ENCODE assay signal across 8 cellular contexts in the genomic region with DNA sequence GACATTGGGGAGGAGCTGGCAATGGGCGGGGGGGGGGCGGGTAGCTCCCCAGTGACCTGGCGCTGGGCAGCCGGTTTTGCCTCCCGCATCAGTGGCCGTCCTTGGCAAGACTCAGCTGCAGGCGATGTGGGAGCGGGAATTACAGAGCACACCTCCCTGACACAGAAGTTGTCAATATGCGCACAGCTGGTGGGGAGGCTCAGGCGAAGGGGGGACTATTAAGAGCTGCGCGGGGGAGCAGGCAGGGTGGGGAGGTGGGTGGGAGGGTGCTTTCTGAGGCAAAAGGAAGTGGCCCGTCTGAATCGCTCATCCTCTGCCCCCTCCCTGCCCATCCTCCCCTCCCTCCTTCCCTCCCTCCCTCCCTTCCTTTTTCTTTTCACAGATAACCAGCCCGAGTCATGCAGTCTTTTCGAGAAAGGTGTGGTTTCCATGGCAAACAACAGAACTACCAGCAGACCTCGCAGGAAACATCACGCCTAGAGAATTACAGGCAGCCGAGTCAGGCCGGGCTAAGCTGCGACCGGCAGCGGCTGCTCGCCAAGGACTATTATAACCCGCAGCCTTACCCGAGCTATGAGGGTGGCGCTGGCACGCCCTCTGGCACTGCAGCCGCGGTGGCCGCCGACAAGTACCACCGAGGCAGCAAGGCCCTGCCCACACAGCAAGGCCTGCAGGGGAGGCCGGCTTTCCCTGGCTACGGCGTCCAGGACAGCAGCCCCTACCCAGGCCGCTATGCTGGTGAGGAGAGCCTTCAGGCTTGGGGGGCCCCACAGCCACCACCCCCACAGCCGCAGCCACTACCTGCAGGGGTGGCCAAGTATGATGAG. TPM values are rescaled to one million over a fixed set of nuclear protein-coding genes. Genes with fewer than 3 reads are reported as not detected.
A peak's percentile ranks its signal among the peaks of the same experiment; 100 is the strongest.
DNase-seq lines count a peak whose midpoint lies in the region; ATAC-seq and TF ChIP-seq lines count a peak whose summit lies in the region.

No MANE protein-coding gene starts in this region.

- intact Hi-C loops in activated B cell treated with CpG ODN at 0.5 μM for 24 hours (cut with micrococcal nuclease), result no loop called here

- H3K36me3 Mint-ChIP-seq in activated B cell treated with CpG ODN at 0.5 μM for 24 hours (ENCODE audit: low read depth) (peaks cover 29% of the 10 kb centered on the region), nephron (ENCODE audit: low read depth) (peaks cover 9% of the 10 kb centered on the region)

- TF ChIP-seq CTCF in activated B cell treated with CpG ODN at 0.5 μM for 24 hours (IDR thresholded peaks at IDR 0.05), result no peak
- no peak for TF ChIP-seq CTCF in nephron (IDR thresholded peaks at IDR 0.05; ENCODE audit: unreplicated experiment in 3 of 3)

- peak overlapping the region; percentile 70 for H3K4me3 Mint-ChIP-seq in activated B cell treated with CpG ODN at 0.5 μM for 24 hours
- peak overlapping the region in 2 of 3 experiments; percentile 14 to 42 for H3K4me3 Mint-ChIP-seq in nephron

- H3K9me3 Mint-ChIP-seq in activated B cell treated with CpG ODN at 0.5 μM for 24 hours, result no peaks in the 10 kb centered on the region
- H3K9me3 Mint-ChIP-seq in nephron, result no peaks in the 10 kb centered on the region

- H3K4me1 Mint-ChIP-seq in activated B cell treated with CpG ODN at 0.5 μM for 24 hours (peaks cover 19% of the 10 kb centered on the region), nephron (peaks cover 52% of the 10 kb centered on the region)

- no peak overlapping the region for H3K27ac Mint-ChIP-seq in activated B cell treated with CpG ODN at 0.5 μM for 24 hours
- peak overlapping the region; percentile 57 to 81 (median 72) for H3K27ac Mint-ChIP-seq in nephron

- CTCF ChIA-PET in activated B cell treated with CpG ODN at 0.5 μM for 24 hours (lab: Charles Lee), result interaction anchor here (0.8 kb wide), 1 partner anchor 8 kb away, joined by 3 read pairs; no protein-coding TSS in a partner anchor

- ATAC-seq in activated B cell treated with CpG ODN at 0.5 μM for 24 hours (ENCODE audit: low read depth) (peak; percentile 65), GM21576 (IDR thresholded peaks at IDR 0.05; ENCODE audit: unreplicated experiment) (no peak), GM21786 (IDR thresholded peaks at IDR 0.05; ENCODE audit: unreplicated experiment) (no peak)

- H3K27me3 Mint-ChIP-seq in activated B cell treated with CpG ODN at 0.5 μM for 24 hours, result no peaks in the 10 kb centered on the region
- H3K27me3 Mint-ChIP-seq in nephron (ENCODE audit: low read depth), result peaks cover 3% of the 10 kb centered on the region

- POLR2A ChIA-PET in activated B cell treated with CpG ODN at 0.5 μM for 24 hours (lab: Charles Lee), result interaction anchor here (0.5 to 0.6 kb wide), 2 partner anchors 109 to 110 kb away, joined by 3 read pairs; no protein-coding TSS in a partner anchor

- DNase-seq in DMS 273 (lab: John Stamatoyannopoulos, UW; ENCODE audit: unreplicated experiment) (peak; percentile 69), DMS 273 treated with DMSO at 0.1 percent for 48 hours (lab: John Stamatoyannopoulos, UW) (no peak), activated B cell treated with CpG ODN at 0.5 μM for 24 hours (no peak), SIG-M5 treated with dmso at 0.1 percent for 504 hours (lab: John Stamatoyannopoulos, UW; ENCODE audit: unreplicated experiment) (no peak)
- DNase-seq in effector CD4-positive, alpha-beta T cell, result peak; percentile 38

RNA-seq across cellular contexts. Expression of a gene that starts 44.0 kb away (rescaled TPM):
- 16.7 and 19.7 TPM in 2 replicates for total RNA-seq in activated B cell treated with CpG ODN at 0.5 μM for 24 hours

Comparison
In these comparisons a context has a peak if more than half of its experiments do, and no peak if none do; other contexts are left out.
1. DNase-seq: peak in DMS 273 (single experiment) and effector CD4-positive, alpha-beta T cell (single experiment); none in DMS 273 treated with DMSO at 0.1 percent for 48 hours (single experiment), activated B cell treated with CpG ODN at 0.5 μM for 24 hours (single experiment) and SIG-M5 treated with dmso at 0.1 percent for 504 hours (single experiment).